21 cellular contexts compared by ENCODE assay signal in the genomic region with DNA sequence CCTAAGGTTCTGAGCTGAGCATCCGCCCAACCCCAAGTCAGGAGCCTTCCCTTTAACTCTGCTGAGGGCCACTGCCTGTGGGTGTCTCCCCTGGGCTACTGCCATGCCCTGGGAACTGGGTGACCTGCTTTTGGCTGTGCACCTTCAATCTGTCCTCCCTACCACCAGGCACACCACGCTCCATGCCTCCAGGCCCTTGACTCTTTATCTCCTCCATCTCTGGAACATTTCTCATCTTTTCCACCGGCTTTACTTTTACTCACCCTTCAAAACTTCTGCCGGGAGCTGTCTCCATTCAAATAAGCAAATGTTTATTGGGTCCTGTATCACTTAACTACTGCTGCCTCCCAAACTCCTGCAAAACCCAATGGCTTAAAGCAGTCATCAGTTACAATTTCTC.
DNase-seq lines count a peak whose midpoint lies in the region; ATAC-seq, FAIRE-seq and TF ChIP-seq lines count a peak whose summit lies in the region.
"Had no signal": no experiment of that assay in that cellular context is flagged by ENCODE, and none has a peak within 500 bp of the region (broad histone marks: within the 10 kb centered on the region; RNA-seq: fewer than 3 reads in every experiment).

No MANE protein-coding gene starts in this region.

- H3K27me3 ChIP-seq in osteoblast (ENCODE audit: insufficient read depth, low read length) (no peaks in the 10 kb centered on the region), PC-3 (ENCODE audit: low read length) (no peaks in the 10 kb centered on the region), HepG2 (ENCODE audit: control insufficient read depth in 1 of 2, insufficient read depth in 2 of 2, low read length in 2 of 2) (no peaks in the 10 kb centered on the region)
- H3K27me3 ChIP-seq: BLaER1 had no signal

- TF ChIP-seq POLR2A in HepG2 (IDR thresholded peaks at IDR 0.05; ENCODE audit: insufficient read depth in 1 of 2, low read depth in 2 of 2, low read length in 2 of 2) = no peak

- no TSS peak for BruUV-seq in PC-3 (replicated peaks; lab: Mats Ljungman, UMichigan)
- no TSS peak for BruUV-seq in HepG2 (replicated peaks; lab: Mats Ljungman, UMichigan)

- H3K27ac Mint-ChIP-seq in HFFc6 = no peak overlapping the region
- H3K27ac Mint-ChIP-seq: B cell; CD4-positive, CD25-positive, alpha-beta regulatory T cell; CD8-positive, alpha-beta T cell had no signal

- POLR2A ChIA-PET in PC-3 (lab: Charles Lee; ENCODE audit: unreplicated experiment) (no interaction called here), HepG2 (lab: Yijun Ruan, JAX) (interaction anchor here (1.1 kb wide), 1 partner anchor 10 kb away, joined by 3 read pairs; no protein-coding TSS in a partner anchor)

- peaks cover 19% of the 10 kb centered on the region for H3K4me1 Mint-ChIP-seq in HFFc6 (ENCODE audit: low read depth)
- H3K4me1 Mint-ChIP-seq: B cell had no signal

- WGBS in HepG2 (ENCODE audit: low lambda C conversion rate) = 97% methylated on average over 4 of the region's 4 CpGs

- H3K4me1 ChIP-seq in osteoblast (ENCODE audit: insufficient read depth, low read length) = peaks cover 8% of the 10 kb centered on the region
- no peaks in the 10 kb centered on the region for H3K4me1 ChIP-seq in PC-3 (ENCODE audit: insufficient read depth, low read length)
- H3K4me1 ChIP-seq in HepG2 (ENCODE audit: insufficient read depth, low read length) = peaks cover 5% of the 10 kb centered on the region

- no peak for TF ChIP-seq RAD21 in HepG2 (CRISPR knock-in tag; IDR thresholded peaks at IDR 0.05)

- FAIRE-seq in RCC 7860 (lab: Jason Lieb, UNC) = no peak
- no peak for FAIRE-seq in HepG2 (lab: Jason Lieb, UNC)
- FAIRE-seq: A204.1, G401.6, GM12892, H1 had no signal

- H3K4me3 ChIP-seq in osteoblast (ENCODE audit: insufficient read depth, low read length) = no peak overlapping the region
- H3K4me3 ChIP-seq in PC-3 (ENCODE audit: low read length) = no peak overlapping the region
- H3K4me3 ChIP-seq in HepG2 (replicated peaks in 1 of 3; ENCODE audit: insufficient read depth in 1 of 3, low read depth in 2 of 3, low read length in 3 of 3) = no peak overlapping the region
- H3K4me3 ChIP-seq: BLaER1, GM23248 had no signal

- H3K4me3 Mint-ChIP-seq in HFFc6 = no peak overlapping the region
- H3K4me3 Mint-ChIP-seq: B cell; CD4-positive, CD25-positive, alpha-beta regulatory T cell; CD8-positive, alpha-beta T cell had no signal

- no peaks in the 10 kb centered on the region for H3K9me2 ChIP-seq in PC-3 (replicated peaks; ENCODE audit: low read length)

- no peaks in the 10 kb centered on the region for H3K36me3 Mint-ChIP-seq in HFFc6 (ENCODE audit: low read depth)
- H3K36me3 Mint-ChIP-seq: CD8-positive, alpha-beta T cell had no signal

- H3K27ac ChIP-seq in osteoblast (ENCODE audit: low read depth, low read length) (no peak overlapping the region), PC-3 (ENCODE audit: low read length) (no peak overlapping the region), HepG2 (ENCODE audit: extremely low read length, insufficient read depth, low read length) (no peak overlapping the region)
- H3K27ac ChIP-seq: BLaER1, GM23248 had no signal

- no peak overlapping the region for H3K9ac ChIP-seq in PC-3 (ENCODE audit: low read length)
- H3K9ac ChIP-seq in HepG2 (ENCODE audit: insufficient read depth, low read depth, low read length) = no peak overlapping the region
- H3K9ac ChIP-seq: BLaER1, GM23248 had no signal

- TF ChIP-seq CTCF in HFFc6 (IDR thresholded peaks at IDR 0.05) (no peak), osteoblast (IDR thresholded peaks at IDR 0.05; ENCODE audit: extremely low read depth, low read depth, low read length) (no peak), PC-3 (conservative IDR thresholded peaks at IDR 0.05; ENCODE audit: low read depth, low read length) (no peak), HepG2 (CRISPR knock-in tag; IDR thresholded peaks at IDR 0.05) (no peak)

- ATAC-seq in PC-3 (no peak), HepG2 (no peak)
- ATAC-seq: CD8-positive, alpha-beta T cell; HCT116 had no signal

- no peaks in the 10 kb centered on the region for H3K9me3 Mint-ChIP-seq in HFFc6
- H3K9me3 Mint-ChIP-seq: CD4-positive, CD25-positive, alpha-beta regulatory T cell; CD8-positive, alpha-beta T cell had no signal

- CTCF ChIA-PET in PC-3 (lab: Charles Lee) (no interaction called here), HepG2 (lab: Yijun Ruan, JAX; ENCODE audit: low intra/inter-chr PET ratio, low total read pairs) (no interaction called here)

- TF ChIP-seq EP300 in HepG2 (IDR thresholded peaks at IDR 0.05; ENCODE audit: low read depth in 2 of 2, low read length in 2 of 2) = no peak
- no peak for TF ChIP-seq EP300 in HepG2 (CRISPR knock-in tag; IDR thresholded peaks at IDR 0.05; ENCODE audit: borderline replicate concordance)

- H3K4me2 ChIP-seq in osteoblast (ENCODE audit: insufficient read depth, low read length) (no peak overlapping the region), PC-3 (ENCODE audit: low read length) (no peak overlapping the region), HepG2 (ENCODE audit: low read depth, low read length) (no peak overlapping the region)

- H2AFZ ChIP-seq in osteoblast (ENCODE audit: low read length) = no peak overlapping the region
- H2AFZ ChIP-seq in PC-3 (ENCODE audit: low read length) = no peak overlapping the region
- H2AFZ ChIP-seq in HepG2 (ENCODE audit: low read length) = no peak overlapping the region
- H2AFZ ChIP-seq: GM23248 had no signal

- no peaks in the 10 kb centered on the region for H3K36me3 ChIP-seq in osteoblast (ENCODE audit: insufficient read depth, low read length)
- no peaks in the 10 kb centered on the region for H3K36me3 ChIP-seq in PC-3 (ENCODE audit: low read depth, low read length)
- no peaks in the 10 kb centered on the region for H3K36me3 ChIP-seq in HepG2 (replicated peaks in 1 of 2; ENCODE audit: control insufficient read depth in 1 of 2, insufficient read depth in 2 of 2, low read length in 2 of 2)
- H3K36me3 ChIP-seq: BLaER1 had no signal

- DNase-seq in HFFc6 (peak; percentile 23), islet precursor cell (peak; percentile 61), osteoblast (ENCODE audit: insufficient read length, low spot score, missing footprints) (peak; percentile 13), A172 (ENCODE audit: low spot score) (no peak), RCC 7860 (ENCODE audit: low spot score) (no peak), PC-3 (no peak), HepG2 (ENCODE audit: low spot score) (no peak)
- DNase-seq: Caco-2; CD4-positive, CD25-positive, alpha-beta regulatory T cell; CD8-positive, alpha-beta T cell; DMS153; DMS79; GM23248; H7 had no signal

- H4K20me1 ChIP-seq in osteoblast (ENCODE audit: insufficient read depth, low read length) = no peaks in the 10 kb centered on the region
- no peaks in the 10 kb centered on the region for H4K20me1 ChIP-seq in PC-3 (ENCODE audit: low read length)
- H4K20me1 ChIP-seq in HepG2 (ENCODE audit: insufficient read depth, low read length) = no peaks in the 10 kb centered on the region
- H4K20me1 ChIP-seq: BLaER1 had no signal

- H3F3A ChIP-seq in PC-3 (ENCODE audit: low read length, unreplicated experiment) = no peaks in the 10 kb centered on the region

- no peaks in the 10 kb centered on the region; the same call in 1 of the 2 replicates for H3K27me3 Mint-ChIP-seq in HFFc6 (ENCODE audit: insufficient read depth)
- H3K27me3 Mint-ChIP-seq: B cell had no signal

- H3K9me3 ChIP-seq in osteoblast (ENCODE audit: low read depth, low read length) (no peaks in the 10 kb centered on the region), PC-3 (ENCODE audit: low read length) (no peaks in the 10 kb centered on the region), HepG2 (ENCODE audit: low read length) (no peaks in the 10 kb centered on the region)
- H3K9me3 ChIP-seq: BLaER1, Caco-2 had no signal

- in situ Hi-C loops in HepG2 (cut with HindIII; ENCODE audit: extremely low pct_ligation_motif_present, low pct_unique_long_range_greater_than_20kb) = loop anchor here (25.0 kb wide), 2 partner anchors 295 to 780 kb away; partner anchors contain the start of gene CITED2

- intact Hi-C loops in PC-3 (cut with micrococcal nuclease) = no loop called here
- intact Hi-C loops in HepG2 (cut with micrococcal nuclease; ENCODE audit: unreplicated experiment) = no loop called here

- H3K79me2 ChIP-seq in osteoblast (ENCODE audit: insufficient read depth, low read length) (peaks cover 3% of the 10 kb centered on the region), PC-3 (ENCODE audit: low read length) (no peaks in the 10 kb centered on the region), HepG2 (ENCODE audit: insufficient read depth, low read length) (no peaks in the 10 kb centered on the region)

TF ChIP-seq in HepG2, 621 proteins besides CTCF, POLR2A, EP300 and RAD21 (continues in another document):
- TF ChIP-seq MXI1 (IDR thresholded peaks at IDR 0.05; ENCODE audit: borderline replicate concordance, low read depth, low read length) (no peak), ARNTL (CRISPR knock-in tag; IDR thresholded peaks at IDR 0.05) (no peak), HMG20B (CRISPR knock-in tag; conservative IDR thresholded peaks at IDR 0.05) (no peak), ZNF350 (CRISPR knock-in tag; IDR thresholded peaks at IDR 0.05; ENCODE audit: borderline replicate concordance, low read depth) (no peak), GATAD2A (CRISPR knock-in tag; IDR thresholded peaks at IDR 0.05) (no peak), U2AF2 (IDR thresholded peaks at IDR 0.05; ENCODE audit: low read depth, low read length) (no peak), ZNF672 (CRISPR knock-in tag; IDR thresholded peaks at IDR 0.05) (no peak), ZNF850 (CRISPR knock-in tag; conservative IDR thresholded peaks at IDR 0.05) (no peak), ISL2 (CRISPR knock-in tag; IDR thresholded peaks at IDR 0.05) (no peak), ZBTB20 (CRISPR knock-in tag; IDR thresholded peaks at IDR 0.05; ENCODE audit: borderline replicate concordance, low read depth) (no peak)
- TF ChIP-seq, protein P1, sequence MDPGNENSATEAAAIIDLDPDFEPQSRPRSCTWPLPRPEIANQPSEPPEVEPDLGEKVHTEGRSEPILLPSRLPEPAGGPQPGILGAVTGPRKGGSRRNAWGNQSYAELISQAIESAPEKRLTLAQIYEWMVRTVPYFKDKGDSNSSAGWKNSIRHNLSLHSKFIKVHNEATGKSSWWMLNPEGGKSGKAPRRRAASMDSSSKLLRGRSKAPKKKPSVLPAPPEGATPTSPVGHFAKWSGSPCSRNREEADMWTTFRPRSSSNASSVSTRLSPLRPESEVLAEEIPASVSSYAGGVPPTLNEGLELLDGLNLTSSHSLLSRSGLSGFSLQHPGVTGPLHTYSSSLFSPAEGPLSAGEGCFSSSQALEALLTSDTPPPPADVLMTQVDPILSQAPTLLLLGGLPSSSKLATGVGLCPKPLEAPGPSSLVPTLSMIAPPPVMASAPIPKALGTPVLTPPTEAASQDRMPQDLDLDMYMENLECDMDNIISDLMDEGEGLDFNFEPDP (CRISPR knock-in tag; conservative IDR thresholded peaks at IDR 0.05) = no peak

Comparison
In these comparisons a context has a peak if more than half of its experiments do, and no peak if none do; other contexts are left out.
1. DNase-seq: peak in HFFc6 (single experiment), islet precursor cell (single experiment) and osteoblast (single experiment); none in A172 (single experiment), RCC 7860 (single experiment), PC-3 (single experiment) and HepG2 (single experiment).